8 cellular contexts compared by ENCODE assay signal in genomic region chr11:17012712-17013547, GRCh38. TPM values are rescaled to one million over a fixed set of nuclear protein-coding genes. Genes with fewer than 3 reads are reported as not detected.
DNase-seq lines count a peak whose midpoint lies in the region; ATAC-seq and TF ChIP-seq lines count a peak whose summit lies in the region.

No MANE protein-coding gene starts in this region.

- H3K9me3 ChIP-seq in fibroblast of lung (ENCODE audit: control insufficient read depth, insufficient read depth, low read depth, low read length) (no peaks in the 10 kb centered on the region), neural cell (ENCODE audit: low read length) (no peaks in the 10 kb centered on the region)

- peak overlapping the region in 2 of 4 experiments; percentile 37 to 45 for H3K4me3 ChIP-seq in fibroblast of lung (replicated peaks in 1 of 4; ENCODE audit: control extremely low read depth in 1 of 4, insufficient read depth in 1 of 4, low read depth in 3 of 4, low read length in 4 of 4)
- peak overlapping the region; percentile 89 for H3K4me3 ChIP-seq in neural cell (ENCODE audit: low read length)

- no peak overlapping the region for H3K9ac ChIP-seq in fibroblast of lung (ENCODE audit: insufficient read depth, low read length)
- peak overlapping the region; percentile 65 for H3K9ac ChIP-seq in neural cell (ENCODE audit: low read length)

- H3K27me3 ChIP-seq in fibroblast of lung (ENCODE audit: control insufficient read depth, insufficient read depth, low read length) (peaks cover 26% of the 10 kb centered on the region), neural cell (ENCODE audit: insufficient read depth, low read depth, low read length) (no peaks in the 10 kb centered on the region)

- TF ChIP-seq CTCF in fibroblast of lung (conservative IDR thresholded peaks at IDR 0.05 in 1 of 2, IDR thresholded peaks at IDR 0.05 in 1 of 2; ENCODE audit: low read depth in 1 of 2, low read length in 2 of 2) = no peak
- TF ChIP-seq CTCF in neural cell (IDR thresholded peaks at IDR 0.05; ENCODE audit: poor library complexity, severe bottlenecking) = no peak

- ATAC-seq in GM21381 (IDR thresholded peaks at IDR 0.05; ENCODE audit: unreplicated experiment) (no peak), HG02981 (IDR thresholded peaks at IDR 0.05; ENCODE audit: unreplicated experiment) (no peak), HG02798 (IDR thresholded peaks at IDR 0.05; ENCODE audit: poor library complexity, unreplicated experiment) (no peak)

- no peaks in the 10 kb centered on the region for H3K9me2 ChIP-seq in neural cell (ENCODE audit: insufficient read depth, low read length)

- no peaks in the 10 kb centered on the region for H3F3A ChIP-seq in neural cell (ENCODE audit: insufficient read depth, low read length, poor library complexity, severe bottlenecking)

- TF ChIP-seq RAD21 in neural cell (conservative IDR thresholded peaks at IDR 0.05) = no peak

- H4K20me1 ChIP-seq in fibroblast of lung (ENCODE audit: control insufficient read depth, extremely low read depth, insufficient read depth, low read length) (no peaks in the 10 kb centered on the region), neural cell (ENCODE audit: insufficient read depth) (no peaks in the 10 kb centered on the region)

- H2AFZ ChIP-seq in fibroblast of lung (ENCODE audit: low read length) (no peak overlapping the region), neural cell (ENCODE audit: low read depth, low read length) (no peak overlapping the region)

- H3K27ac ChIP-seq in fibroblast of lung (ENCODE audit: insufficient read depth, low read length) (no peak overlapping the region), neural cell (ENCODE audit: low read length) (no peak overlapping the region)

- no peaks in the 10 kb centered on the region for H3K36me3 ChIP-seq in fibroblast of lung (ENCODE audit: control insufficient read depth, insufficient read depth, low read length)
- H3K36me3 ChIP-seq in neural cell (ENCODE audit: insufficient read depth, low read length) = no peaks in the 10 kb centered on the region

- TF ChIP-seq EP300 in neural cell (conservative IDR thresholded peaks at IDR 0.05; ENCODE audit: poor library complexity, severe bottlenecking) = no peak

- H3K4me2 ChIP-seq in fibroblast of lung (ENCODE audit: extremely low read depth, insufficient read depth, low read length) (peak overlapping the region; percentile 15), neural cell (ENCODE audit: low read length) (peak overlapping the region; percentile 48)

- H3K4me1 ChIP-seq in fibroblast of lung (ENCODE audit: control insufficient read depth, extremely low read depth, insufficient read depth, low read length) = no peaks in the 10 kb centered on the region

- DNase-seq in Daoy (ENCODE audit: low read depth) (peak; percentile 90), NCI-H748 (lab: John Stamatoyannopoulos, UW; ENCODE audit: unreplicated experiment) (peak; percentile 81), fibroblast of lung (ENCODE audit: low read depth in 2 of 2) (peak; percentile 72 to 78), NCI-H82 treated with DMSO at 0.1 percent for 48 hours (lab: John Stamatoyannopoulos, UW; ENCODE audit: unreplicated experiment) (no peak)

- H3K79me2 ChIP-seq in fibroblast of lung (ENCODE audit: control insufficient read depth, insufficient read depth, low read length) = no peaks in the 10 kb centered on the region
- no peaks in the 10 kb centered on the region for H3K79me2 ChIP-seq in neural cell (replicated peaks; ENCODE audit: insufficient read depth, low read length)

TF ChIP-seq in neural cell, 6 proteins besides CTCF, POLR2A, EP300 and RAD21:
- no peak for TF ChIP-seq TAF1 (IDR thresholded peaks at IDR 0.05; ENCODE audit: low read depth)
- no peak for TF ChIP-seq MXI1 (conservative IDR thresholded peaks at IDR 0.05; ENCODE audit: poor library complexity, severe bottlenecking)
- no peak for TF ChIP-seq POLR2AphosphoS5 (IDR thresholded peaks at IDR 0.05)
- no peak for TF ChIP-seq SMC3 (conservative IDR thresholded peaks at IDR 0.05; ENCODE audit: poor library complexity)
- TF ChIP-seq EZH2 (IDR thresholded peaks at IDR 0.05; ENCODE audit: borderline replicate concordance, insufficient read depth, low read length, poor library complexity, severe bottlenecking) = no peak
- TF ChIP-seq REST (IDR thresholded peaks at IDR 0.05; ENCODE audit: borderline replicate concordance) = no peak

RNA-seq across cellular contexts. Expression of gene PLEKHA7, which starts 1.3 kb away (rescaled TPM):
- total RNA-seq in Daoy (2014; rRNA removed; shearing (Covaris generic)) = 8.9 and 10.2 TPM in 2 replicates
- under 0.01 and 0.17 TPM in 2 replicates for total RNA-seq in fibroblast of lung
- 0.01 and 0.11 TPM in 2 replicates for polyA plus RNA-seq in fibroblast of lung
- 0.19 TPM in 1 of 2 replicates, not detected in the other for polyA plus RNA-seq in fibroblast of lung (2012)
- polyA minus RNA-seq in fibroblast of lung (ENCODE audit: low replicate concordance) = not detected in 2 replicates
- 45.7 and 60.7 TPM in 2 replicates for polyA plus RNA-seq in neural cell
- polyA minus RNA-seq in neural cell = 54.3 and 65.3 TPM in 2 replicates
